ENCODE assay signal across 8 cellular contexts in genomic region chr19:46718157-46718933, GRCh38. TPM values are rescaled to one million over a fixed set of nuclear protein-coding genes. Genes with fewer than 3 reads are reported as not detected.
DNase-seq lines count a peak whose midpoint lies in the region; ATAC-seq lines count a peak whose summit lies in the region.

No MANE protein-coding gene starts in this region.

- H3K4me3 Mint-ChIP-seq in stimulated activated memory B cell treated with anti-CD40 and anti-IgM and Interleukin-4, amounts not matched to agents 10 μg/mL and 1 μg/mL and 100 μg/mL, for 72 hours = peak overlapping the region; percentile 93

- DNase-seq in Right ventricle myocardium inferior (ENCODE audit: missing footprints) = peak; percentile 61
- DNase-seq in cardiac septum (ENCODE audit: low spot score) = no peak
- peak; percentile 63 for DNase-seq in RKO (ENCODE audit: low spot score)
- peak; percentile 88 for DNase-seq in activated effector memory CD4-positive, alpha-beta T cell treated with anti-CD3 and anti-CD28 coated beads, Interleukin-2, amount 50 U/mL, for 16 hours
- peak; percentile 56 to 57 for DNase-seq in left colon
- no peak for DNase-seq in NCI-H345 treated with DMSO at 0.1 percent for 48 hours (lab: John Stamatoyannopoulos, UW; ENCODE audit: unreplicated experiment)

- H3K9me3 Mint-ChIP-seq in stimulated activated memory B cell treated with anti-CD40 and anti-IgM and Interleukin-4, amounts not matched to agents 10 μg/mL and 1 μg/mL and 100 μg/mL, for 72 hours = no peaks in the 10 kb centered on the region

- no peaks in the 10 kb centered on the region for H3K27me3 Mint-ChIP-seq in stimulated activated memory B cell treated with anti-CD40 and anti-IgM and Interleukin-4, amounts not matched to agents 10 μg/mL and 1 μg/mL and 100 μg/mL, for 72 hours

- peaks cover 87% of the 10 kb centered on the region for H3K4me1 Mint-ChIP-seq in stimulated activated memory B cell treated with anti-CD40 and anti-IgM and Interleukin-4, amounts not matched to agents 10 μg/mL and 1 μg/mL and 100 μg/mL, for 72 hours

- H3K27ac Mint-ChIP-seq in stimulated activated memory B cell treated with anti-CD40 and anti-IgM and Interleukin-4, amounts not matched to agents 10 μg/mL and 1 μg/mL and 100 μg/mL, for 72 hours = peak overlapping the region; percentile 82

- ATAC-seq in Right ventricle myocardium inferior (no peak), left colon (no peak), GM21619 (IDR thresholded peaks at IDR 0.05; ENCODE audit: unreplicated experiment) (no peak)
- peak; percentile 49 for ATAC-seq in stimulated activated memory B cell treated with anti-CD40 and anti-IgM and Interleukin-4, amounts not matched to agents 10 μg/mL and 1 μg/mL and 100 μg/mL, for 72 hours

- intact Hi-C loops in Right ventricle myocardium inferior (cut with DNase I) = no loop called here
- intact Hi-C loops in cardiac septum (cut with DNase I) = no loop called here
- intact Hi-C loops in left colon (cut with DNase I, micrococcal nuclease) = no loop called here

- H3K36me3 Mint-ChIP-seq in stimulated activated memory B cell treated with anti-CD40 and anti-IgM and Interleukin-4, amounts not matched to agents 10 μg/mL and 1 μg/mL and 100 μg/mL, for 72 hours = peaks cover 28% of the 10 kb centered on the region

RNA-seq across cellular contexts. Expression of gene PRKD2, which starts 1.4 kb away (rescaled TPM):
- total RNA-seq in Right ventricle myocardium inferior (9.6 TPM), cardiac septum (13.3 TPM), left colon (10 to 100 TPM; 62.5 to 64.4 TPM)

RNA-seq across cellular contexts. Expression of gene FKRP, which starts 27.5 kb away (rescaled TPM):
- total RNA-seq in Right ventricle myocardium inferior (16.2 TPM), cardiac septum (24.2 TPM), left colon (10 to 100 TPM; 10.2 to 10.8 TPM)

RNA-seq across cellular contexts. Expression of gene STRN4, which starts 27.9 kb away (rescaled TPM):
- total RNA-seq in Right ventricle myocardium inferior = 51.4 TPM
- 54.2 TPM for total RNA-seq in cardiac septum
- 10 to 100 TPM; 69.2 to 74.9 TPM for total RNA-seq in left colon

RNA-seq across cellular contexts. Expression of gene DACT3, which starts 57.4 kb away (rescaled TPM):
- total RNA-seq in Right ventricle myocardium inferior (14.1 TPM), cardiac septum (23.8 TPM), left colon (1 to 10 TPM; 1.1 to 7.8 TPM)

Comparison
In these comparisons a context has a peak if more than half of its experiments do, and no peak if none do; other contexts are left out.
1. DNase-seq: peak in Right ventricle myocardium inferior (single experiment), RKO (single experiment), activated effector memory CD4-positive, alpha-beta T cell treated with anti-CD3 and anti-CD28 coated beads, Interleukin-2, amount 50 U/mL, for 16 hours (single experiment) and left colon (2 of 2); none in cardiac septum (single experiment) and NCI-H345 treated with DMSO at 0.1 percent for 48 hours (single experiment).